ENCODE assay signal across 15 cellular contexts in the genomic region with DNA sequence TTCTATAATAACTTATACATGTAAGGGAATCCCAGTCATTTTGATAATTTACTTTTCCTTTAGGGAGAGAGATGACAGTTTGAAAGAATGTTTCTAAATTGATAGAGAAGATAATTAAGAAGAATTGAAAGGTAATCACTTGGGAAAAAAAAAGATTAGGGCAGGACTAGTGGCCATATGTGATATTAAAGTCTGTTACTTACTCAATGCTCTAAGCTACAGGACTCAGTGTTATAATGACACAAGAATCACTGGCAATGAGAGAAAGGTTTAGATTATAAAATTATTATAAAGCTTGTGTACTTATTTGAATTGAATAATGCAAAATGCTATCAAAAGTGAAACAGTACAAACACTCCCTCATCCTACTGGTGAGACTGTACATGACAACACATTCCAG.
"Had no signal": no experiment of that assay in that cellular context is flagged by ENCODE, and none has a peak within 500 bp of the region (broad histone marks: within the 10 kb centered on the region; RNA-seq: fewer than 3 reads in every experiment).

No MANE protein-coding gene starts in this region.

- DNase-seq: activated CD4-positive, alpha-beta memory T cell treated with anti-CD3 and anti-CD28 coated beads for 36 hours; activated CD4-positive, alpha-beta T cell treated with anti-CD3 and anti-CD28 coated beads for 1 hour; activated gamma-delta T cell treated with Interleukin-2 at 50 U/mL for 16 hours; activated T-cell treated with anti-CD3 and anti-CD28 coated beads, Interleukin-2, amount 50 U/mL, for 72 hours; gastrocnemius medialis; left ventricle myocardium superior; mesendoderm; posterior cingulate gyrus; right cardiac atrium; T-helper 2 cell; thyroid gland; uterus had no signal

- H3K9me3 Mint-ChIP-seq: activated CD4-positive, alpha-beta memory T cell treated with anti-CD3 and anti-CD28 coated beads for 36 hours; activated T-cell treated with anti-CD3 and anti-CD28 coated beads, Interleukin-2, amount 50 U/mL, for 72 hours had no signal

- H3K27me3 ChIP-seq: ascending aorta, cardiac muscle cell, gastrocnemius medialis, thyroid gland, uterus had no signal

- H3K4me3 Mint-ChIP-seq: activated CD4-positive, alpha-beta memory T cell treated with anti-CD3 and anti-CD28 coated beads for 36 hours; activated T-cell treated with anti-CD3 and anti-CD28 coated beads, Interleukin-2, amount 50 U/mL, for 72 hours had no signal

- H3K36me3 Mint-ChIP-seq: activated CD4-positive, alpha-beta memory T cell treated with anti-CD3 and anti-CD28 coated beads for 36 hours had no signal

- ATAC-seq: activated T-cell treated with anti-CD3 and anti-CD28 coated beads, Interleukin-2, amount 50 U/mL, for 72 hours; gastrocnemius medialis; left ventricle myocardium superior; right cardiac atrium had no signal

- H3K27ac Mint-ChIP-seq: activated CD4-positive, alpha-beta memory T cell treated with anti-CD3 and anti-CD28 coated beads for 36 hours; activated T-cell treated with anti-CD3 and anti-CD28 coated beads, Interleukin-2, amount 50 U/mL, for 72 hours had no signal

- H3K36me3 ChIP-seq: ascending aorta, cardiac muscle cell, gastrocnemius medialis, thyroid gland, uterus had no signal

- H3K9me3 ChIP-seq: ascending aorta, gastrocnemius medialis, thyroid gland, uterus had no signal

- H3K27ac ChIP-seq: ascending aorta, cardiac muscle cell, gastrocnemius medialis, thyroid gland, uterus had no signal

- H3K4me3 ChIP-seq: ascending aorta, cardiac muscle cell, gastrocnemius medialis, smooth muscle cell, thyroid gland, uterus had no signal

- H3K4me2 ChIP-seq: smooth muscle cell had no signal

- H3K4me1 ChIP-seq: ascending aorta, gastrocnemius medialis, thyroid gland, uterus had no signal
